In genomic region chr18:22170421-22171262, GRCh38 we compare ENCODE assay signal across 8 cellular contexts.
DNase-seq lines count a peak whose midpoint lies in the region; ATAC-seq and TF ChIP-seq lines count a peak whose summit lies in the region.

No MANE protein-coding gene starts in this region.

- no peaks in the 10 kb centered on the region for H3K36me3 ChIP-seq in neuron (ENCODE audit: insufficient read depth, low read length)

- H3K4me3 ChIP-seq in fibroblast of mammary gland (ENCODE audit: control insufficient read depth, low read depth, low read length) (peak overlapping the region; percentile 75), neuron (ENCODE audit: low read length) (peak overlapping the region; percentile 21)

- H3K9me3 ChIP-seq in neuron (ENCODE audit: low read length), result no peaks in the 10 kb centered on the region

- H2AFZ ChIP-seq in neuron (ENCODE audit: low read depth, low read length), result peak overlapping the region; percentile 44

- peak; percentile 15 for DNase-seq in stimulated activated CD4-positive, alpha-beta T cell treated with anti-CD3 and anti-CD28 coated beads, Interleukin-15, amount 100 ng/mL, for 24 hours
- no peak for DNase-seq in stimulated activated CD4-positive, alpha-beta T cell treated with anti-CD3 and anti-CD28 coated beads, Interleukin-2, amount 100 ng/mL, for 48 hours
- DNase-seq in fibroblast of mammary gland (ENCODE audit: low read depth) (peak; percentile 58), GM10266 (ENCODE audit: extremely low spot score) (no peak)

- ATAC-seq in HG03280 (IDR thresholded peaks at IDR 0.05; ENCODE audit: unreplicated experiment), result no peak
- no peak for ATAC-seq in GM21786 (IDR thresholded peaks at IDR 0.05; ENCODE audit: unreplicated experiment)

- peaks cover 99% of the 10 kb centered on the region for H3K27me3 ChIP-seq in neuron (ENCODE audit: insufficient read depth, low read length)

- H3K4me1 ChIP-seq in neuron (ENCODE audit: insufficient read depth, low read length), result peaks cover 9% of the 10 kb centered on the region

- TF ChIP-seq CTCF in VCaP (conservative IDR thresholded peaks at IDR 0.05) (no peak), fibroblast of mammary gland (conservative IDR thresholded peaks at IDR 0.05; ENCODE audit: control insufficient read depth, insufficient read depth, low read depth, low read length) (no peak), GM10266 (IDR thresholded peaks at IDR 0.05; ENCODE audit: control insufficient read depth, insufficient read depth, low read depth, missing control alignments) (no peak)

- peak overlapping the region; percentile 90 for H3K27ac ChIP-seq in VCaP

Comparison
In these comparisons a context has a peak if more than half of its experiments do, and no peak if none do; other contexts are left out.
1. DNase-seq: peak in stimulated activated CD4-positive, alpha-beta T cell treated with anti-CD3 and anti-CD28 coated beads, Interleukin-15, amount 100 ng/mL, for 24 hours (single experiment) and fibroblast of mammary gland (single experiment); none in stimulated activated CD4-positive, alpha-beta T cell treated with anti-CD3 and anti-CD28 coated beads, Interleukin-2, amount 100 ng/mL, for 48 hours (0 of 2) and GM10266 (single experiment).